Comparison of ENCODE assay signal across 14 cellular contexts in genomic region chr6:139175389-139175788, GRCh38. TPM values are rescaled to one million over a fixed set of nuclear protein-coding genes. Genes with fewer than 3 reads are reported as not detected.
DNase-seq lines count a peak whose midpoint lies in the region; ATAC-seq and TF ChIP-seq lines count a peak whose summit lies in the region.
"Had no signal": no experiment of that assay in that cellular context is flagged by ENCODE, and none has a peak within 500 bp of the region (broad histone marks: within the 10 kb centered on the region; RNA-seq: fewer than 3 reads in every experiment).

No MANE protein-coding gene starts in this region.

- peak overlapping the region; percentile 62 for H3K27ac Mint-ChIP-seq in dendritic cell treated with granulocyte-macrophage colony-stimulating factor and Interleukin-4, amounts not matched to agents 40 ng/mL and 50 ng/mL, for 4 days
- no peak overlapping the region for H3K27ac Mint-ChIP-seq in HFFc6
- H3K27ac Mint-ChIP-seq: GM23338 had no signal

- H3K27me3 ChIP-seq in adrenal gland (no peaks in the 10 kb centered on the region), heart right ventricle (no peaks in the 10 kb centered on the region)
- H3K27me3 ChIP-seq: colonic mucosa had no signal

- intact Hi-C loops in dendritic cell treated with granulocyte-macrophage colony-stimulating factor and Interleukin-4, amounts not matched to agents 40 ng/mL and 50 ng/mL, for 4 days (cut with micrococcal nuclease), result no loop called here
- intact Hi-C loops in adrenal gland (cut with DNase I), result no loop called here
- intact Hi-C loops in heart right ventricle (cut with DNase I), result no loop called here

- no peaks in the 10 kb centered on the region for H3K9me3 Mint-ChIP-seq in dendritic cell treated with granulocyte-macrophage colony-stimulating factor and Interleukin-4, amounts not matched to agents 40 ng/mL and 50 ng/mL, for 4 days
- H3K9me3 Mint-ChIP-seq in HFFc6, result no peaks in the 10 kb centered on the region
- H3K9me3 Mint-ChIP-seq: GM23338 had no signal

- no peak overlapping the region for H3K4me3 Mint-ChIP-seq in dendritic cell treated with granulocyte-macrophage colony-stimulating factor and Interleukin-4, amounts not matched to agents 40 ng/mL and 50 ng/mL, for 4 days
- H3K4me3 Mint-ChIP-seq in HFFc6, result no peak overlapping the region
- H3K4me3 Mint-ChIP-seq: GM23338 had no signal

- H3K4me3 ChIP-seq in adrenal gland (no peak overlapping the region), heart right ventricle (no peak overlapping the region)
- H3K4me3 ChIP-seq: colonic mucosa, GM23338, K562 had no signal

- H3K27me3 Mint-ChIP-seq in dendritic cell treated with granulocyte-macrophage colony-stimulating factor and Interleukin-4, amounts not matched to agents 40 ng/mL and 50 ng/mL, for 4 days, result no peaks in the 10 kb centered on the region
- H3K27me3 Mint-ChIP-seq in HFFc6 (ENCODE audit: insufficient read depth), result peaks cover 1% of the 10 kb centered on the region; the same call in 1 of the 2 replicates

- 76 to 81% (median 77%) methylated on average over 3 of the region's 3 CpGs for WGBS in adrenal gland, 4 donors
- WGBS in heart right ventricle, 2 donors, result 55 to 56% methylated on average over 3 of the region's 3 CpGs

- TF ChIP-seq POLR2A in adrenal gland (IDR thresholded peaks at IDR 0.05), result no peak

- H3K27ac ChIP-seq in adrenal gland, result no peak overlapping the region
- H3K27ac ChIP-seq in heart right ventricle, result peak overlapping the region in 1 of 10 donors; percentile 18
- H3K27ac ChIP-seq: colonic mucosa had no signal

- peaks cover 83% of the 10 kb centered on the region for H3K36me3 Mint-ChIP-seq in dendritic cell treated with granulocyte-macrophage colony-stimulating factor and Interleukin-4, amounts not matched to agents 40 ng/mL and 50 ng/mL, for 4 days (ENCODE audit: low read depth)
- peaks cover 12% of the 10 kb centered on the region for H3K36me3 Mint-ChIP-seq in HFFc6 (ENCODE audit: low read depth)

- peak; percentile 67 for ATAC-seq in GM18498 (IDR thresholded peaks at IDR 0.05; ENCODE audit: unreplicated experiment)
- peak; percentile 53 for ATAC-seq in GM21529 (IDR thresholded peaks at IDR 0.05; ENCODE audit: unreplicated experiment)
- ATAC-seq in heart right ventricle, result no peak
- ATAC-seq: GM23338, K562, Panc1 had no signal

- TF ChIP-seq CTCF in adrenal gland (IDR thresholded peaks at IDR 0.05) (no peak), heart right ventricle (IDR thresholded peaks at IDR 0.05) (no peak), HFFc6 (IDR thresholded peaks at IDR 0.05) (no peak)

- peaks cover 60% of the 10 kb centered on the region for H3K4me1 Mint-ChIP-seq in dendritic cell treated with granulocyte-macrophage colony-stimulating factor and Interleukin-4, amounts not matched to agents 40 ng/mL and 50 ng/mL, for 4 days (ENCODE audit: low read depth)
- H3K4me1 Mint-ChIP-seq in HFFc6 (ENCODE audit: low read depth), result 0 out of 2 replicates have a peak, but pooled peaks cover 4% of the 10 kb centered on the region

- H3K36me3 ChIP-seq in adrenal gland (replicated peaks in 1 of 2), result peaks cover 0 to 25% of the 10 kb centered on the region in 2 donors
- H3K36me3 ChIP-seq in heart right ventricle, result peaks cover 0 to 81% (median 30%) of the 10 kb centered on the region in 9 donors
- H3K36me3 ChIP-seq: colonic mucosa had no signal

- H3K9me3 ChIP-seq in adrenal gland (replicated peaks in 1 of 3) (no peaks in the 10 kb centered on the region), heart right ventricle (no peaks in the 10 kb centered on the region)
- H3K9me3 ChIP-seq: colonic mucosa had no signal

- DNase-seq in NAMALWA (ENCODE audit: low spot score) (peak; percentile 51), adrenal gland (no peak), heart right ventricle (no peak), NCI-H2107 (lab: John Stamatoyannopoulos, UW) (no peak), HFFc6 (no peak)
- DNase-seq: colonic mucosa, EL, occipital lobe had no signal

- H3K4me1 ChIP-seq in adrenal gland (replicated peaks in 1 of 2), result no peaks in the 10 kb centered on the region
- peaks cover 0 to 36% (median 6%) of the 10 kb centered on the region in 9 donors for H3K4me1 ChIP-seq in heart right ventricle
- H3K4me1 ChIP-seq: colonic mucosa had no signal

RNA-seq across cellular contexts. Expression of gene HECA, which starts 40.5 kb away (rescaled TPM):
- 10 to 100 TPM; 13.6 to 30.0 (median 24.7) TPM for total RNA-seq in adrenal gland
- 10 to 100 TPM in 1 of 3 donors, 1 to 10 TPM in 2; 6.5 to 10.0 (median 7.5) TPM for polyA plus RNA-seq in adrenal gland
- 10 to 100 TPM; 33.5 to 70.6 (median 43.5) TPM for total RNA-seq in heart right ventricle
- polyA plus RNA-seq in heart right ventricle, result 10 to 100 TPM in 1 of 2 donors, 1 to 10 TPM in 1; 8.6 to 15.0 TPM
- 10 to 100 TPM in 5 of 6 experiments, 1 to 10 TPM in 1; 9.7 to 13.1 (median 11.9) TPM for total RNA-seq in HFFc6 (2021; fragmentation: NEBNext Ultra II Directional; extraction: Animal tissue kit (Norgen Biotek cat#: 25700))

Comparison
In these comparisons a context has a peak if more than half of its experiments do, and no peak if none do; other contexts are left out.
1. ATAC-seq: peak in GM18498 (single experiment) and GM21529 (single experiment); none in heart right ventricle (0 of 8).